ENCODE assay signal across 8 cellular contexts in the genomic region with DNA sequence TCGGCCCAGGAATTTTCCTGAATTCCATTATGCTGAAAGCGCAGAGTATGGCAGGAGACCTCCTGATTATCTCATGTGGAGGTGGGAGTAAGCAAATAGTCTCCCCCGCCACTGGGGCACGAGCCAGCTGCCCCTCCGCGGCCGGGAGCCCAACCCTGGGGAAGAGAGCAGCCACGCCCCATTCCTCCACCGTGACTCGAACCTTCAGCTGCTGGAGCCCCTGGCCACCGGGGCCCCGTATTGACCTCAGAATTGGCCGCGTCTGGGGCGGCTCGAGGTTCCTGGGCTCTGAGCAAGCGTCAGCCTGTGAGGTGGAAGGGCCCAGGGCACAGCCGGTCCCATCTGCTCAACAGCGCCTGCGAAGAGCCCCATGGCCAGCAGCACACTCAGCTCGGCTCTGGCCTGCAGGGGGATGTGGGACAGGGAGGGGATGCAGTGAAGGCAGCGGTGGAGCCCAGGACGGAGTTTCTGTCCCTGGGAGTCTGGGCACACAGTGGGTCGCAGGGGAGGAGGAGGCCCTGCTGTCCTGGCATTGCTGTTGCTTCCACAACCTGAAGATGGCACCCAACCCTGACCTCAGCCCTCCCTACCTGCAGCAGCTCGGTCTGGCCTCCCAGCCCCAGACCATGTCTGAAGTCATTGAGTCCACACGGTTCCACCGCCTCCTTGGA.
DNase-seq lines count a peak whose midpoint lies in the region; ATAC-seq and TF ChIP-seq lines count a peak whose summit lies in the region.

No MANE protein-coding gene starts in this region.

- TF ChIP-seq CTCF in AG04449 (IDR thresholded peaks at IDR 0.05; ENCODE audit: insufficient read depth, low read length, missing control alignments) (peak; percentile 38), GM10266 (IDR thresholded peaks at IDR 0.05; ENCODE audit: control insufficient read depth, insufficient read depth, low read depth, missing control alignments) (peak; percentile 62), right atrium auricular region (IDR thresholded peaks at IDR 0.05) (peak in 1 of 2 donors; percentile 57)

- H3K27me3 ChIP-seq in right atrium auricular region (peaks cover 8 to 26% of the 10 kb centered on the region in 2 donors), rectal smooth muscle tissue (ENCODE audit: control insufficient read depth, insufficient read depth, low read length) (no peaks in the 10 kb centered on the region)

- H3K27ac ChIP-seq in right atrium auricular region, result no peak overlapping the region
- peak overlapping the region; percentile 12 for H3K27ac ChIP-seq in rectal smooth muscle tissue (ENCODE audit: low read depth, low read length)

- H3K36me3 ChIP-seq in right atrium auricular region (no peaks in the 10 kb centered on the region), rectal smooth muscle tissue (ENCODE audit: control insufficient read depth, insufficient read depth, low read length) (no peaks in the 10 kb centered on the region)

- H3K9me3 ChIP-seq in right atrium auricular region, result no peaks in the 10 kb centered on the region

- H3K9me3 Mint-ChIP-seq in activated naive CD8-positive, alpha-beta T cell treated with anti-CD3 and anti-CD28 coated beads, Interleukin-2, amount 50 U/mL, for 24 hours, result no peaks in the 10 kb centered on the region

- peaks cover 15% of the 10 kb centered on the region for H3K4me1 Mint-ChIP-seq in activated naive CD8-positive, alpha-beta T cell treated with anti-CD3 and anti-CD28 coated beads, Interleukin-2, amount 50 U/mL, for 24 hours

- POLR2A ChIA-PET in AG04449 (lab: Yijun Ruan, JAX), result interaction anchor here (0.7 to 2.2 kb wide), 5 partner anchors 157 to 399 kb away, joined by 3 to 7 read pairs (median 4); no protein-coding TSS in a partner anchor

- DNase-seq in AG04449 (ENCODE audit: low read depth, low spot score), result peak; percentile 62
- DNase-seq in GM10266 (ENCODE audit: extremely low spot score), result peak; percentile 65
- DNase-seq in LoVo (ENCODE audit: low spot score), result peak; percentile 74
- peak; percentile 14 for DNase-seq in activated naive CD8-positive, alpha-beta T cell treated with anti-CD3 and anti-CD28 coated beads, Interleukin-2, amount 50 U/mL, for 24 hours
- DNase-seq in right atrium auricular region (ENCODE audit: low spot score), result peak; percentile 60
- DNase-seq in GF-D8 (lab: John Stamatoyannopoulos, UW), result no peak

- peaks cover 56% of the 10 kb centered on the region for H3K27me3 Mint-ChIP-seq in activated naive CD8-positive, alpha-beta T cell treated with anti-CD3 and anti-CD28 coated beads, Interleukin-2, amount 50 U/mL, for 24 hours

- no peak overlapping the region for H3K4me3 Mint-ChIP-seq in activated naive CD8-positive, alpha-beta T cell treated with anti-CD3 and anti-CD28 coated beads, Interleukin-2, amount 50 U/mL, for 24 hours

- H3K4me1 ChIP-seq in right atrium auricular region (peaks cover 0 to 31% of the 10 kb centered on the region in 2 donors), rectal smooth muscle tissue (ENCODE audit: control insufficient read depth, insufficient read depth, low read length) (peaks cover 6% of the 10 kb centered on the region)

- H3K36me3 Mint-ChIP-seq in activated naive CD8-positive, alpha-beta T cell treated with anti-CD3 and anti-CD28 coated beads, Interleukin-2, amount 50 U/mL, for 24 hours (ENCODE audit: low read depth), result no peaks in the 10 kb centered on the region

- H3K9ac ChIP-seq in rectal smooth muscle tissue (ENCODE audit: low read length), result no peak overlapping the region

- peak overlapping the region; percentile 27 for H3K4me3 ChIP-seq in AG04449 (ENCODE audit: low read depth, low read length)
- peak overlapping the region in 1 of 2 donors; percentile 23 for H3K4me3 ChIP-seq in right atrium auricular region
- peak overlapping the region; percentile 44 for H3K4me3 ChIP-seq in rectal smooth muscle tissue (ENCODE audit: low read length)

- CTCF ChIA-PET in AG04449 (lab: Yijun Ruan, JAX), result interaction anchor here (0.9 to 15.0 kb wide), 31 partner anchors 8 to 747 kb away, joined by 3 to 573 read pairs (median 7); no protein-coding TSS in a partner anchor

- ATAC-seq in activated naive CD8-positive, alpha-beta T cell treated with anti-CD3 and anti-CD28 coated beads, Interleukin-2, amount 50 U/mL, for 24 hours, result peak; percentile 50
- no peak for ATAC-seq in HG02884 (IDR thresholded peaks at IDR 0.05; ENCODE audit: unreplicated experiment)

- H3K27ac Mint-ChIP-seq in activated naive CD8-positive, alpha-beta T cell treated with anti-CD3 and anti-CD28 coated beads, Interleukin-2, amount 50 U/mL, for 24 hours, result no peak overlapping the region
